16 cellular contexts compared by ENCODE assay signal in genomic region chr12:85985996-85986395, GRCh38.
"Had no signal": no experiment of that assay in that cellular context is flagged by ENCODE, and none has a peak within 500 bp of the region (broad histone marks: within the 10 kb centered on the region; RNA-seq: fewer than 3 reads in every experiment).

No MANE protein-coding gene starts in this region.

- H3K27ac Mint-ChIP-seq: activated CD4-positive, alpha-beta T cell treated with anti-CD3 and anti-CD28 coated beads, Interleukin-2, amount 10 ng/mL, durations not matched to agents 7 days and 5 days; activated T-helper 1 cell treated with anti-CD3 and anti-CD28 coated beads, Interleukin-12 subunit alpha, Interleukin-12 subunit beta, Interleukin-2, Interleukin-4 antibody, amounts not matched to agents 30 ng/mL and 10 ng/mL and 1 ng/mL, durations not matched to agents 14 hours and 24 hours and 36 hours; natural killer cell treated with Interleukin-12 subunit alpha and Interleukin-12 subunit beta and Interleukin-15 and Interleukin-18, amount 100 ng/mL, for 72 hours; stimulated activated naive B cell treated with anti-CD40 and anti-IgM and Interleukin-4, amounts not matched to agents 10 μg/mL and 1 μg/mL and 100 μg/mL, for 72 hours had no signal

- DNase-seq: activated CD4-positive, alpha-beta T cell treated with anti-CD3 and anti-CD28 coated beads, Interleukin-2, amount 10 ng/mL, durations not matched to agents 7 days and 5 days; activated CD8-positive, alpha-beta memory T cell treated with anti-CD3 and anti-CD28 coated beads for 24 hours; activated naive CD4-positive, alpha-beta T cell treated with Interleukin-2 at 50 U/mL for 16 hours; anterior cingulate cortex; brain microvascular endothelial cell; cortex of kidney; effector CD4-positive, alpha-beta T cell; esophagus squamous epithelium; kidney; left ventricle myocardium inferior; mesendoderm; stimulated activated CD4-positive, alpha-beta T cell treated with anti-CD3 and anti-CD28 coated beads, Interleukin-2, amount 100 ng/mL, for 48 hours; stimulated activated naive B cell treated with anti-CD40 and anti-IgM and Interleukin-4, amounts not matched to agents 10 μg/mL and 1 μg/mL and 100 μg/mL, for 72 hours; tibial artery had no signal

- H3K4me1 Mint-ChIP-seq: activated CD4-positive, alpha-beta T cell treated with anti-CD3 and anti-CD28 coated beads, Interleukin-2, amount 10 ng/mL, durations not matched to agents 7 days and 5 days; stimulated activated naive B cell treated with anti-CD40 and anti-IgM and Interleukin-4, amounts not matched to agents 10 μg/mL and 1 μg/mL and 100 μg/mL, for 72 hours had no signal

- H3K27me3 Mint-ChIP-seq: activated CD4-positive, alpha-beta T cell treated with anti-CD3 and anti-CD28 coated beads, Interleukin-2, amount 10 ng/mL, durations not matched to agents 7 days and 5 days; natural killer cell treated with Interleukin-12 subunit alpha and Interleukin-12 subunit beta and Interleukin-15 and Interleukin-18, amount 100 ng/mL, for 72 hours; stimulated activated naive B cell treated with anti-CD40 and anti-IgM and Interleukin-4, amounts not matched to agents 10 μg/mL and 1 μg/mL and 100 μg/mL, for 72 hours had no signal

- H3K36me3 Mint-ChIP-seq: natural killer cell treated with Interleukin-12 subunit alpha and Interleukin-12 subunit beta and Interleukin-15 and Interleukin-18, amount 100 ng/mL, for 72 hours; stimulated activated naive B cell treated with anti-CD40 and anti-IgM and Interleukin-4, amounts not matched to agents 10 μg/mL and 1 μg/mL and 100 μg/mL, for 72 hours had no signal

- H3K4me3 Mint-ChIP-seq: activated CD4-positive, alpha-beta T cell treated with anti-CD3 and anti-CD28 coated beads, Interleukin-2, amount 10 ng/mL, durations not matched to agents 7 days and 5 days; activated T-helper 1 cell treated with anti-CD3 and anti-CD28 coated beads, Interleukin-12 subunit alpha, Interleukin-12 subunit beta, Interleukin-2, Interleukin-4 antibody, amounts not matched to agents 30 ng/mL and 10 ng/mL and 1 ng/mL, durations not matched to agents 14 hours and 24 hours and 36 hours; natural killer cell treated with Interleukin-12 subunit alpha and Interleukin-12 subunit beta and Interleukin-15 and Interleukin-18, amount 100 ng/mL, for 72 hours; stimulated activated naive B cell treated with anti-CD40 and anti-IgM and Interleukin-4, amounts not matched to agents 10 μg/mL and 1 μg/mL and 100 μg/mL, for 72 hours had no signal

- H3K9me3 Mint-ChIP-seq: activated CD4-positive, alpha-beta T cell treated with anti-CD3 and anti-CD28 coated beads, Interleukin-2, amount 10 ng/mL, durations not matched to agents 7 days and 5 days; activated T-helper 1 cell treated with anti-CD3 and anti-CD28 coated beads, Interleukin-12 subunit alpha, Interleukin-12 subunit beta, Interleukin-2, Interleukin-4 antibody, amounts not matched to agents 30 ng/mL and 10 ng/mL and 1 ng/mL, durations not matched to agents 14 hours and 24 hours and 36 hours had no signal

- ATAC-seq: natural killer cell treated with Interleukin-12 subunit alpha and Interleukin-12 subunit beta and Interleukin-15 and Interleukin-18, amount 100 ng/mL, for 72 hours; stimulated activated naive B cell treated with anti-CD40 and anti-IgM and Interleukin-4, amounts not matched to agents 10 μg/mL and 1 μg/mL and 100 μg/mL, for 72 hours had no signal
